Comparison of ENCODE assay signal across 14 cellular contexts in genomic region chr5:34685485-34686197, GRCh38. TPM values are rescaled to one million over a fixed set of nuclear protein-coding genes. Genes with fewer than 3 reads are reported as not detected.
DNase-seq lines count a peak whose midpoint lies in the region; ATAC-seq and TF ChIP-seq lines count a peak whose summit lies in the region.
"Had no signal": no experiment of that assay in that cellular context is flagged by ENCODE, and none has a peak within 500 bp of the region (broad histone marks: within the 10 kb centered on the region; RNA-seq: fewer than 3 reads in every experiment).

No MANE protein-coding gene starts in this region.

- peaks cover 6% of the 10 kb centered on the region for H3K27me3 Mint-ChIP-seq in activated CD8-positive, alpha-beta T cell treated with anti-CD3 and anti-CD28 coated beads, Interleukin-2, amount 10 ng/mL, durations not matched to agents 7 days and 5 days (ENCODE audit: low read depth)
- H3K27me3 Mint-ChIP-seq: activated B cell treated with CpG ODN at 0.5 μM for 24 hours had no signal

- H3K27ac Mint-ChIP-seq in activated CD8-positive, alpha-beta T cell treated with anti-CD3 and anti-CD28 coated beads, Interleukin-2, amount 10 ng/mL, durations not matched to agents 7 days and 5 days, result no peak overlapping the region
- H3K27ac Mint-ChIP-seq: activated B cell treated with CpG ODN at 0.5 μM for 24 hours; CD4-positive, alpha-beta memory T cell had no signal

- H3K4me3 Mint-ChIP-seq in activated CD8-positive, alpha-beta T cell treated with anti-CD3 and anti-CD28 coated beads, Interleukin-2, amount 10 ng/mL, durations not matched to agents 7 days and 5 days, result no peak overlapping the region
- H3K4me3 Mint-ChIP-seq: activated B cell treated with CpG ODN at 0.5 μM for 24 hours; CD4-positive, alpha-beta memory T cell had no signal

- H3K4me1 Mint-ChIP-seq in activated CD8-positive, alpha-beta T cell treated with anti-CD3 and anti-CD28 coated beads, Interleukin-2, amount 10 ng/mL, durations not matched to agents 7 days and 5 days (ENCODE audit: low read depth), result no peaks in the 10 kb centered on the region
- H3K4me1 Mint-ChIP-seq: activated B cell treated with CpG ODN at 0.5 μM for 24 hours; CD4-positive, alpha-beta memory T cell had no signal

- H3K27me3 ChIP-seq in AG04450 (ENCODE audit: control insufficient read depth, insufficient read depth, low read length), result no peaks in the 10 kb centered on the region

- no peaks in the 10 kb centered on the region for H3K9me3 Mint-ChIP-seq in activated CD8-positive, alpha-beta T cell treated with anti-CD3 and anti-CD28 coated beads, Interleukin-2, amount 10 ng/mL, durations not matched to agents 7 days and 5 days (ENCODE audit: insufficient read depth)
- H3K9me3 Mint-ChIP-seq: activated B cell treated with CpG ODN at 0.5 μM for 24 hours; CD4-positive, alpha-beta memory T cell had no signal

- no peaks in the 10 kb centered on the region for H3K9me3 ChIP-seq in AG04450 (ENCODE audit: control insufficient read depth, insufficient read depth, low read length)
- H3K9me3 ChIP-seq in mesodermal cell (ENCODE audit: control insufficient read depth, low read length), result no peaks in the 10 kb centered on the region

- H3K27ac ChIP-seq in AG04450 (ENCODE audit: low read depth, low read length) (peak overlapping the region; percentile 77), coronary artery (peak overlapping the region; percentile 45 to 59), mesodermal cell (ENCODE audit: low read depth, low read length, severe bottlenecking) (peak overlapping the region; percentile 95)

- DNase-seq in AG04450 (ENCODE audit: low read depth, low spot score) (no peak), LHCN-M2 (ENCODE audit: low read depth) (peak; percentile 64), coronary artery (ENCODE audit: low spot score) (no peak), Ammon's horn (ENCODE audit: low spot score) (no peak)
- no peak for DNase-seq in activated CD8-positive, alpha-beta T cell treated with anti-CD3 and anti-CD28 coated beads, Interleukin-2, amount 10 ng/mL, durations not matched to agents 7 days and 5 days
- DNase-seq: activated B cell treated with CpG ODN at 0.5 μM for 24 hours; anterior cingulate cortex; CD4-positive, alpha-beta memory T cell; NCI-H524 treated with DMSO at 0.1 percent for 48 hours; stimulated activated naive CD4-positive, alpha-beta T cell treated with Interleukin-2 at 50 U/mL for 16 hours had no signal

- TF ChIP-seq CTCF in AG04450 (IDR thresholded peaks at IDR 0.05; ENCODE audit: low read depth, low read length) (no peak), coronary artery (IDR thresholded peaks at IDR 0.05) (no peak)

- CTCF ChIA-PET in AG04450 (lab: Charles Lee), result interaction anchor here (0.6 to 1.5 kb wide), 5 partner anchors 11 to 199 kb away, joined by 3 to 6 read pairs (median 3); no protein-coding TSS in a partner anchor
- CTCF ChIA-PET in activated CD8-positive, alpha-beta T cell treated with anti-CD3 and anti-CD28 coated beads, Interleukin-2, amount 10 ng/mL, durations not matched to agents 7 days and 5 days (lab: Charles Lee), result no interaction called here

- H3K36me3 Mint-ChIP-seq in activated CD8-positive, alpha-beta T cell treated with anti-CD3 and anti-CD28 coated beads, Interleukin-2, amount 10 ng/mL, durations not matched to agents 7 days and 5 days (ENCODE audit: low read depth), result no peaks in the 10 kb centered on the region

- no peak for ATAC-seq in activated CD8-positive, alpha-beta T cell treated with anti-CD3 and anti-CD28 coated beads, Interleukin-2, amount 10 ng/mL, durations not matched to agents 7 days and 5 days
- ATAC-seq in GM21423 (IDR thresholded peaks at IDR 0.05; ENCODE audit: unreplicated experiment) (no peak), GM18867 (IDR thresholded peaks at IDR 0.05; ENCODE audit: unreplicated experiment) (no peak)

- no peak overlapping the region for H3K4me3 ChIP-seq in AG04450 (ENCODE audit: low read depth, low read length)
- H3K4me3 ChIP-seq in coronary artery, result no peak overlapping the region
- H3K4me3 ChIP-seq in mesodermal cell (ENCODE audit: extremely low read depth, insufficient read depth, low read length, poor library complexity, severe bottlenecking), result no peak overlapping the region
- H3K4me3 ChIP-seq: skin epidermis had no signal

- H3K36me3 ChIP-seq in mesodermal cell (ENCODE audit: control insufficient read depth, insufficient read depth, low read length), result peaks cover 46% of the 10 kb centered on the region

- peaks cover 40% of the 10 kb centered on the region for H3K4me1 ChIP-seq in mesodermal cell (ENCODE audit: control insufficient read depth, insufficient read depth, low read length, poor library complexity, severe bottlenecking)

- POLR2A ChIA-PET in AG04450 (lab: Yijun Ruan, JAX), result interaction anchor here (1.5 kb wide), 1 partner anchor 64 kb away, joined by 3 read pairs; no protein-coding TSS in a partner anchor
- POLR2A ChIA-PET in activated CD8-positive, alpha-beta T cell treated with anti-CD3 and anti-CD28 coated beads, Interleukin-2, amount 10 ng/mL, durations not matched to agents 7 days and 5 days (lab: Charles Lee), result no interaction called here

- 0 to 17% methylated on average over 1 of the region's 1 CpG for WGBS in mesodermal cell (ENCODE audit: insufficient coverage in 2 of 2), 2 experiments

RNA-seq across cellular contexts. Expression of gene RAI14, which starts 29.5 kb away (rescaled TPM):
- polyA plus RNA-seq in AG04450 (2011; rRNA removed), result 162 and 211 TPM in 2 replicates
- 438 and 587 TPM in 2 replicates for polyA minus RNA-seq in AG04450 (2011; rRNA and poly(A)+ RNA removed)
- total RNA-seq in LHCN-M2 (2014; rRNA removed), result 64.1 and 72.7 TPM in 2 replicates
- 46.8 TPM for polyA plus RNA-seq in LHCN-M2 (2012)
- 76.7 TPM for polyA plus RNA-seq in mesodermal cell (2013, experiment 1 of 2)
- 79.3 TPM for polyA plus RNA-seq in mesodermal cell (2013, experiment 2 of 2)
- total RNA-seq in activated CD8-positive, alpha-beta T cell treated with anti-CD3 and anti-CD28 coated beads, Interleukin-2, amount 10 ng/mL, durations not matched to agents 7 days and 5 days, result not detected

Comparison
In these comparisons a context has a peak if more than half of its experiments do, and no peak if none do; other contexts are left out.
1. RNA of gene RAI14, which starts 29.5 kb away (total RNA-seq): 64.1 to 72.7 TPM in LHCN-M2; not detected in activated CD8-positive, alpha-beta T cell treated with anti-CD3 and anti-CD28 coated beads, Interleukin-2, amount 10 ng/mL, durations not matched to agents 7 days and 5 days; every median in the first group is over 10 times any median in the second.
2. Peak in every context shown above with its lines, with median percentiles within 50 percentile points of each other: H3K27ac ChIP-seq.